30 cellular contexts compared by ENCODE assay signal in the genomic region with DNA sequence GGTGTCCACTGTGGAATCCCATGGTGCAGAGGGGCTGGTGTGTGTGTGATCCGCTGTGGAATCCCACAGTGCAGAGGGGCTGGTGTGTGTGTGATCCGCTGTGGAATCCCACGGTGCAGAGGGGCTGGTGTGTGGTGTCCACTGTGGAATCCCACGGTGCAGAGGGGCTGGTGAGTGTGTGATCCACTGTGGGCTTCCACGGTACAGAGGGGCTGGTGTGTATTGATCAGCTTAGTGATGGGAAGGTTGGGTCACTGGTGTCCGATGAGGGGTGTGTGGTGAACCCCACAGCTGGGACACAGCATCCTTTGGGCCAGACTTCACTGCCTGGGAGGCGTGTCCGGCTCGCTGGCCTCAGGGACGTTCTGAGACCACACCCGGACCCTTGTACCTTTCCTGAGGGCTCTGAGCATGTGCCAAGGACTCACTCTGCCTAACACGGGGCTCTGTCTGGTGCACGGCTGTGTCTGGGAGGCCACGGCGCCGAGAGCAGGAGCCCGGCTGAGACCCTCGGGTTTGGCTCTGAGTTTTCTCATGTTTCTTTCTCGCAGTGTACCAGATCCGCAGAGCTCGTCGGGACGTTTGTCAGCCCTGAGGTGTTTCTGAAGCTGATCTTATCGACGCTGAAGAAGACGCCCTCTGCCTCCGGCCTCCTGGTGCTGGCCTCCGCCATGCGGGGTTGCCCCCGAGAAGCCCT.
"Had no signal": no experiment of that assay in that cellular context is flagged by ENCODE, and none has a peak within 500 bp of the region (broad histone marks: within the 10 kb centered on the region; RNA-seq: fewer than 3 reads in every experiment).

No MANE protein-coding gene starts in this region.

- H3K4me1 Mint-ChIP-seq: activated CD4-positive, alpha-beta T cell treated with anti-CD3 and anti-CD28 coated beads, Interleukin-2, amount 10 ng/mL, durations not matched to agents 24 days and 14 days; IgD-negative memory B cell had no signal

- H3K36me3 ChIP-seq: SJCRH30 had no signal

- DNase-seq: activated CD4-positive, alpha-beta T cell treated with anti-CD3 and anti-CD28 coated beads, Interleukin-2, amount 10 ng/mL, durations not matched to agents 24 days and 14 days; activated CD4-positive, alpha-beta T cell treated with anti-CD3 and anti-CD28 coated beads, Interleukin-2, amount 50 U/mL, for 4 hours; activated CD8-positive, alpha-beta T cell treated with anti-CD3 and anti-CD28 coated beads for 36 hours; activated naive CD4-positive, alpha-beta T cell treated with anti-CD3 and anti-CD28 coated beads, Interleukin-2, amount 10 ng/mL, durations not matched to agents 7 days and 5 days; activated T-cell treated with anti-CD3 and anti-CD28 coated beads, Interleukin-2, amount 50 U/mL, for 24 hours; amygdala; Karpas-422; KBM-7; MM.1S; NCI-H1092 treated with DMSO at 0.1 percent for 48 hours; NCI-H1417; NCI-H146; NCI-H187; NCI-H2029 treated with DMSO at 0.1 percent for 48 hours; NCI-H2107; NCI-H2171; NCI-H510A; NCI-H526; NCI-H748 treated with DMSO at 0.1 percent for 48 hours; NK-92 treated with Interleukin-12 subunit alpha and Interleukin-12 subunit beta, amount 100 ng/mL, for 24 hours; PC-9; SHP77; SJCRH30 had no signal

- H3K4me1 ChIP-seq: ascending aorta, SJCRH30 had no signal

- H3K27ac Mint-ChIP-seq: activated CD4-positive, alpha-beta T cell treated with anti-CD3 and anti-CD28 coated beads, Interleukin-2, amount 10 ng/mL, durations not matched to agents 24 days and 14 days; activated CD8-positive, alpha-beta T cell treated with anti-CD3 and anti-CD28 coated beads for 36 hours; activated naive CD4-positive, alpha-beta T cell treated with anti-CD3 and anti-CD28 coated beads, Interleukin-2, amount 10 ng/mL, durations not matched to agents 7 days and 5 days; activated naive CD8-positive, alpha-beta T cell; activated T-cell treated with anti-CD3 and anti-CD28 coated beads, Interleukin-2, amount 50 U/mL, for 24 hours; activated T-helper 2 cell treated with anti-CD3 and anti-CD28 coated beads, Interferon-gamma antibody, Interleukin-2, Interleukin-4, amounts not matched to agents 10 μg/mL and 5 μg/mL and 100 μg/mL, durations not matched to agents 14 hours and 24 hours and 36 hours; IgD-negative memory B cell; T-helper 2 cell treated with Interferon-gamma antibody and Interleukin-4, amounts not matched to agents 5 μg/mL and 100 μg/mL, for 36 hours had no signal

- H3K4me3 Mint-ChIP-seq: activated CD4-positive, alpha-beta T cell treated with anti-CD3 and anti-CD28 coated beads, Interleukin-2, amount 10 ng/mL, durations not matched to agents 24 days and 14 days; activated CD8-positive, alpha-beta T cell treated with anti-CD3 and anti-CD28 coated beads for 36 hours; activated naive CD4-positive, alpha-beta T cell treated with anti-CD3 and anti-CD28 coated beads, Interleukin-2, amount 10 ng/mL, durations not matched to agents 7 days and 5 days; activated naive CD8-positive, alpha-beta T cell; activated T-cell treated with anti-CD3 and anti-CD28 coated beads, Interleukin-2, amount 50 U/mL, for 24 hours; IgD-negative memory B cell; T-helper 2 cell treated with Interferon-gamma antibody and Interleukin-4, amounts not matched to agents 5 μg/mL and 100 μg/mL, for 36 hours had no signal

- ATAC-seq: activated CD8-positive, alpha-beta T cell treated with anti-CD3 and anti-CD28 coated beads for 36 hours had no signal

- H3K27me3 Mint-ChIP-seq: activated CD4-positive, alpha-beta T cell treated with anti-CD3 and anti-CD28 coated beads, Interleukin-2, amount 10 ng/mL, durations not matched to agents 24 days and 14 days; activated CD8-positive, alpha-beta T cell treated with anti-CD3 and anti-CD28 coated beads for 36 hours; activated naive CD4-positive, alpha-beta T cell treated with anti-CD3 and anti-CD28 coated beads, Interleukin-2, amount 10 ng/mL, durations not matched to agents 7 days and 5 days; activated naive CD8-positive, alpha-beta T cell; activated T-cell treated with anti-CD3 and anti-CD28 coated beads, Interleukin-2, amount 50 U/mL, for 24 hours; IgD-negative memory B cell had no signal

- H3K4me3 ChIP-seq: ascending aorta, cardiac muscle cell, PC-9, SJCRH30, SK-N-MC had no signal

- H3K27ac ChIP-seq: ascending aorta, cardiac muscle cell, PC-9, SJCRH30, SK-N-MC had no signal

- H3K9me3 ChIP-seq: ascending aorta, SJCRH30 had no signal

- H3K36me3 Mint-ChIP-seq: IgD-negative memory B cell had no signal

- H3K9me3 Mint-ChIP-seq: activated CD4-positive, alpha-beta T cell treated with anti-CD3 and anti-CD28 coated beads, Interleukin-2, amount 10 ng/mL, durations not matched to agents 24 days and 14 days; activated CD8-positive, alpha-beta T cell treated with anti-CD3 and anti-CD28 coated beads for 36 hours; activated naive CD4-positive, alpha-beta T cell treated with anti-CD3 and anti-CD28 coated beads, Interleukin-2, amount 10 ng/mL, durations not matched to agents 7 days and 5 days; activated T-cell treated with anti-CD3 and anti-CD28 coated beads, Interleukin-2, amount 50 U/mL, for 24 hours; activated T-helper 2 cell treated with anti-CD3 and anti-CD28 coated beads, Interferon-gamma antibody, Interleukin-2, Interleukin-4, amounts not matched to agents 10 μg/mL and 5 μg/mL and 100 μg/mL, durations not matched to agents 14 hours and 24 hours and 36 hours; IgD-negative memory B cell; T-helper 2 cell treated with Interferon-gamma antibody and Interleukin-4, amounts not matched to agents 5 μg/mL and 100 μg/mL, for 36 hours had no signal

- H3K27me3 ChIP-seq: ascending aorta, cardiac muscle cell, SJCRH30 had no signal
